In genomic region chr22:35903571-35904331, GRCh38 we compare ENCODE assay signal across 23 cellular contexts.
DNase-seq lines count a peak whose midpoint lies in the region; ATAC-seq and TF ChIP-seq lines count a peak whose summit lies in the region.
"Had no signal": no experiment of that assay in that cellular context is flagged by ENCODE, and none has a peak within 500 bp of the region (broad histone marks: within the 10 kb centered on the region; RNA-seq: fewer than 3 reads in every experiment).

No MANE protein-coding gene starts in this region.

- no peaks in the 10 kb centered on the region for H3K36me3 Mint-ChIP-seq in Calu3 (ENCODE audit: insufficient read depth, unreplicated experiment)
- H3K36me3 Mint-ChIP-seq: activated naive CD4-positive, alpha-beta T cell treated with anti-CD3 and anti-CD28 coated beads, Interleukin-2, amount 50 U/mL, for 72 hours; brain had no signal

- no peak overlapping the region for H2AFZ ChIP-seq in SK-N-SH (ENCODE audit: low read depth)
- no peak overlapping the region for H2AFZ ChIP-seq in SU-DHL-6 (ENCODE audit: low read depth, low read length, severe bottlenecking)

- no peak overlapping the region for H3K4me3 Mint-ChIP-seq in Calu3 (ENCODE audit: low read depth, unreplicated experiment)
- H3K4me3 Mint-ChIP-seq: activated CD4-positive, alpha-beta memory T cell treated with anti-CD3 and anti-CD28 coated beads, Interleukin-2, amount 10 ng/mL, durations not matched to agents 7 days and 5 days; activated T-cell treated with anti-CD3 and anti-CD28 coated beads, Interleukin-2, amount 50 U/mL, for 4 hours; brain; stimulated activated naive CD8-positive, alpha-beta T cell treated with anti-CD3 and anti-CD28 coated beads, Interleukin-15, Interleukin-2, amounts not matched to agents 100 ng/mL and 50 ng/mL, for 24 hours had no signal

- CTCF ChIA-PET in SK-N-SH (lab: Yijun Ruan, JAX) = interaction anchor here (0.6 to 2.4 kb wide), 4 partner anchors 12 to 277 kb away, joined by 3 to 6 read pairs (median 4); no protein-coding TSS in a partner anchor
- CTCF ChIA-PET in Calu3 (lab: Charles Lee) = interaction anchor here (1.1 kb wide), 1 partner anchor 12 kb away, joined by 3 read pairs; no protein-coding TSS in a partner anchor

- 70% methylated on average over 3 of the region's 3 CpGs for WGBS in SK-N-SH (ENCODE audit: low lambda C conversion rate)

- POLR2A ChIA-PET in SK-N-SH (lab: Yijun Ruan, JAX) = no interaction called here

- H4K20me1 ChIP-seq in SK-N-SH (ENCODE audit: insufficient read depth) (peaks cover 87% of the 10 kb centered on the region), SU-DHL-6 (ENCODE audit: low read depth, low read length) (no peaks in the 10 kb centered on the region)

- H3K9me2 ChIP-seq in SK-N-SH = no peaks in the 10 kb centered on the region
- no peaks in the 10 kb centered on the region for H3K9me2 ChIP-seq in SU-DHL-6 (replicated peaks; ENCODE audit: insufficient read depth, low read length)

- no peak for TF ChIP-seq EP300 in SK-N-SH (IDR thresholded peaks at IDR 0.05; ENCODE audit: borderline replicate concordance in 1 of 2, low read depth in 1 of 2, low read length in 1 of 2)

- H3F3A ChIP-seq in SK-N-SH (replicated peaks; ENCODE audit: insufficient read depth) (peaks cover 25% of the 10 kb centered on the region), SU-DHL-6 (ENCODE audit: insufficient read depth) (no peaks in the 10 kb centered on the region)

- ATAC-seq in SK-N-SH treated with all-trans-retinoic acid at 6 μM for 48 hours (no peak), left ventricle myocardium superior (peak; percentile 39), upper lobe of right lung (no peak)
- ATAC-seq: A549; activated naive CD4-positive, alpha-beta T cell treated with anti-CD3 and anti-CD28 coated beads, Interleukin-2, amount 50 U/mL, for 72 hours; activated T-cell treated with anti-CD3 and anti-CD28 coated beads, Interleukin-2, amount 50 U/mL, for 4 hours had no signal

- H3K27me3 ChIP-seq in SK-N-SH (ENCODE audit: insufficient read depth) = no peaks in the 10 kb centered on the region
- no peaks in the 10 kb centered on the region for H3K27me3 ChIP-seq in SU-DHL-6 (ENCODE audit: low read length)
- H3K27me3 ChIP-seq in skeletal muscle tissue (ENCODE audit: control insufficient read depth in 3 of 3, insufficient read depth in 3 of 3, low read length in 3 of 3) = no peaks in the 10 kb centered on the region
- H3K27me3 ChIP-seq in HAP-1 (ENCODE audit: low read depth) = no peaks in the 10 kb centered on the region
- no peaks in the 10 kb centered on the region for H3K27me3 ChIP-seq in upper lobe of right lung
- H3K27me3 ChIP-seq: dorsolateral prefrontal cortex, vagina had no signal

- H3K27me3 Mint-ChIP-seq in Calu3 (ENCODE audit: unreplicated experiment) = no peaks in the 10 kb centered on the region
- H3K27me3 Mint-ChIP-seq: brain had no signal

- H3K79me2 ChIP-seq in SK-N-SH (ENCODE audit: insufficient read depth) (peaks cover 86% of the 10 kb centered on the region), SU-DHL-6 (ENCODE audit: insufficient read depth, low read length) (no peaks in the 10 kb centered on the region)

- H3K27ac ChIP-seq in SK-N-SH (ENCODE audit: low read depth in 2 of 2, low read length in 1 of 2) (peak overlapping the region in 1 of 2 experiments; percentile 14; a peak in 1 of 4 replicates), SU-DHL-6 (ENCODE audit: low read depth, low read length) (no peak overlapping the region), skeletal muscle tissue (ENCODE audit: low read depth, low read length) (peak overlapping the region; percentile 79), upper lobe of right lung (no peak overlapping the region)
- H3K27ac ChIP-seq: A549, dorsolateral prefrontal cortex, HL-60, SK-N-MC, vagina had no signal

- H3K4me1 ChIP-seq in SK-N-SH (ENCODE audit: control insufficient read depth in 1 of 2, insufficient read depth in 2 of 2, low read depth in 1 of 2, low read length in 1 of 2) (peaks cover 14 to 35% of the 10 kb centered on the region in 2 experiments), skeletal muscle tissue (ENCODE audit: control insufficient read depth in 3 of 3, insufficient read depth in 3 of 3, low read length in 3 of 3) (peaks cover 11 to 31% (median 30%) of the 10 kb centered on the region in 3 donors), HAP-1 (peaks cover 11% of the 10 kb centered on the region), upper lobe of right lung (peaks cover 9% of the 10 kb centered on the region)
- H3K4me1 ChIP-seq: prostate gland had no signal

- no TSS peak for BruUV-seq in Calu3 (replicated peaks; lab: Mats Ljungman, UMichigan)

- TF ChIP-seq RAD21 in SK-N-SH (IDR thresholded peaks at IDR 0.05; ENCODE audit: low read length) = no peak

- DNase-seq in SK-N-SH (no peak), left ventricle myocardium superior (no peak), HAP-1 (ENCODE audit: low spot score in 2 of 2) (no peak), Calu3 (no peak), upper lobe of right lung (no peak)
- DNase-seq: activated CD4-positive, alpha-beta memory T cell treated with anti-CD3 and anti-CD28 coated beads, Interleukin-2, amount 10 ng/mL, durations not matched to agents 7 days and 5 days; activated T-cell treated with anti-CD3 and anti-CD28 coated beads, Interleukin-2, amount 50 U/mL, for 4 hours; DND-41; dorsolateral prefrontal cortex; NCI-H1436; NCI-H2227 treated with DMSO at 0.1 percent for 48 hours; stimulated activated CD4-positive, alpha-beta T cell treated with anti-CD3 and anti-CD28 coated beads, Interleukin-15, amount 100 ng/mL, for 24 hours had no signal

- H3K9me3 ChIP-seq in SK-N-SH = no peaks in the 10 kb centered on the region
- H3K9me3 ChIP-seq in SU-DHL-6 (ENCODE audit: insufficient read depth, low read length) = no peaks in the 10 kb centered on the region
- no peaks in the 10 kb centered on the region for H3K9me3 ChIP-seq in skeletal muscle tissue (ENCODE audit: control insufficient read depth in 3 of 3, low read length in 3 of 3)
- no peaks in the 10 kb centered on the region for H3K9me3 ChIP-seq in HAP-1
- H3K9me3 ChIP-seq in upper lobe of right lung = no peaks in the 10 kb centered on the region
- H3K9me3 ChIP-seq: A549, prostate gland, vagina had no signal

- no peak overlapping the region for H3K4me3 ChIP-seq in SK-N-SH (ENCODE audit: low read depth in 2 of 2, low read length in 1 of 2)
- H3K4me3 ChIP-seq in SU-DHL-6 (ENCODE audit: insufficient read depth, low read length, poor library complexity, severe bottlenecking) = no peak overlapping the region
- H3K4me3 ChIP-seq in skeletal muscle tissue (ENCODE audit: low read length in 3 of 3) = peak overlapping the region in 1 of 3 donors; percentile 10
- no peak overlapping the region for H3K4me3 ChIP-seq in HAP-1
- H3K4me3 ChIP-seq in upper lobe of right lung = no peak overlapping the region
- H3K4me3 ChIP-seq: A549, dorsolateral prefrontal cortex, prostate gland, SK-N-MC, vagina had no signal

- TF ChIP-seq CTCF in SK-N-SH (IDR thresholded peaks at IDR 0.05) = no peak
- no peak for TF ChIP-seq CTCF in SU-DHL-6 (IDR thresholded peaks at IDR 0.05; ENCODE audit: insufficient read depth, low read length, poor library complexity, severe bottlenecking)
- TF ChIP-seq CTCF in Calu3 (IDR thresholded peaks at IDR 0.05; ENCODE audit: unreplicated experiment) = no peak
- TF ChIP-seq CTCF in upper lobe of right lung (IDR thresholded peaks at IDR 0.05) = no peak

- intact Hi-C loops in left ventricle myocardium superior (cut with micrococcal nuclease) = no loop called here
- intact Hi-C loops in Calu3 (cut with micrococcal nuclease; ENCODE audit: unreplicated experiment) = no loop called here
- intact Hi-C loops in upper lobe of right lung (cut with DNase I) = no loop called here

- H3K27ac Mint-ChIP-seq in Calu3 (ENCODE audit: unreplicated experiment) = no peak overlapping the region
- H3K27ac Mint-ChIP-seq: activated CD4-positive, alpha-beta memory T cell treated with anti-CD3 and anti-CD28 coated beads, Interleukin-2, amount 10 ng/mL, durations not matched to agents 7 days and 5 days; activated naive CD4-positive, alpha-beta T cell treated with anti-CD3 and anti-CD28 coated beads, Interleukin-2, amount 50 U/mL, for 72 hours; stimulated activated naive CD8-positive, alpha-beta T cell treated with anti-CD3 and anti-CD28 coated beads, Interleukin-15, Interleukin-2, amounts not matched to agents 100 ng/mL and 50 ng/mL, for 24 hours had no signal

- in situ Hi-C loops in HAP-1 (cut with MboI; ENCODE audit: low sequenced_read_pairs) = no loop called here

- H3K36me3 ChIP-seq in SK-N-SH (replicated peaks in 1 of 2; ENCODE audit: control insufficient read depth in 1 of 2, insufficient read depth in 2 of 2, low read length in 1 of 2) = peaks cover 0 to 8% of the 10 kb centered on the region in 2 experiments
- no peaks in the 10 kb centered on the region for H3K36me3 ChIP-seq in SU-DHL-6 (ENCODE audit: low read length)
- H3K36me3 ChIP-seq in skeletal muscle tissue (ENCODE audit: control insufficient read depth in 3 of 3, insufficient read depth in 3 of 3, low read length in 3 of 3) = no peaks in the 10 kb centered on the region
- H3K36me3 ChIP-seq in HAP-1 (replicated peaks) = no peaks in the 10 kb centered on the region
- H3K36me3 ChIP-seq in upper lobe of right lung = no peaks in the 10 kb centered on the region
- H3K36me3 ChIP-seq: prostate gland, vagina had no signal

- 0 out of 2 replicates have a peak overlapping the region, but pooled peaks have one; percentile 0 for H3K4me2 ChIP-seq in SK-N-SH
- peak overlapping the region; percentile 27 for H3K4me2 ChIP-seq in SU-DHL-6 (ENCODE audit: low read depth, low read length, poor library complexity, severe bottlenecking)
- H3K4me2 ChIP-seq: A549 had no signal

- peaks cover 29% of the 10 kb centered on the region for H3K4me1 Mint-ChIP-seq in Calu3 (ENCODE audit: low read depth, unreplicated experiment)

- H3K9ac ChIP-seq in SK-N-SH = no peak overlapping the region
- no peak overlapping the region for H3K9ac ChIP-seq in SU-DHL-6 (ENCODE audit: low read length)
- peak overlapping the region in 2 of 3 donors; percentile 29 to 69 for H3K9ac ChIP-seq in skeletal muscle tissue (ENCODE audit: low read depth in 1 of 3, low read length in 3 of 3)

- H3K9me3 Mint-ChIP-seq in Calu3 (ENCODE audit: low read depth, unreplicated experiment) = no peaks in the 10 kb centered on the region
- H3K9me3 Mint-ChIP-seq: activated CD4-positive, alpha-beta memory T cell treated with anti-CD3 and anti-CD28 coated beads, Interleukin-2, amount 10 ng/mL, durations not matched to agents 7 days and 5 days; activated naive CD4-positive, alpha-beta T cell treated with anti-CD3 and anti-CD28 coated beads, Interleukin-2, amount 50 U/mL, for 72 hours; activated T-cell treated with anti-CD3 and anti-CD28 coated beads, Interleukin-2, amount 50 U/mL, for 4 hours; brain; stimulated activated naive CD8-positive, alpha-beta T cell treated with anti-CD3 and anti-CD28 coated beads, Interleukin-15, Interleukin-2, amounts not matched to agents 100 ng/mL and 50 ng/mL, for 24 hours had no signal

TF ChIP-seq in SK-N-SH, 30 proteins besides CTCF, POLR2A, EP300 and RAD21 (continues in another document):
- no peak for TF ChIP-seq POLR2AphosphoS5 (IDR thresholded peaks at IDR 0.05; ENCODE audit: low read depth, low read length)

TF ChIP-seq in SK-N-SH treated with all-trans-retinoic acid at 6 μM for 48 hours, 23 proteins besides CTCF, POLR2A, EP300 and RAD21 (continues in another document):
- no peak for TF ChIP-seq BACH2 (CRISPR knock-in tag; IDR thresholded peaks at IDR 0.05; ENCODE audit: borderline replicate concordance)
- TF ChIP-seq RARB (CRISPR knock-in tag; IDR thresholded peaks at IDR 0.05) = no peak
- no peak for TF ChIP-seq ARNTL (CRISPR knock-in tag; IDR thresholded peaks at IDR 0.05; ENCODE audit: borderline replicate concordance, low read depth)

Comparison
In these comparisons a context has a peak if more than half of its experiments do, and no peak if none do; other contexts are left out.
1. H3K9ac ChIP-seq: peak in skeletal muscle tissue (2 of 3); none in SK-N-SH (single experiment) and SU-DHL-6 (single experiment).